9 cellular contexts compared by ENCODE assay signal in genomic region chr13:110309159-110309476, GRCh38. TPM values are rescaled to one million over a fixed set of nuclear protein-coding genes. Genes with fewer than 3 reads are reported as not detected.
DNase-seq lines count a peak whose midpoint lies in the region; ATAC-seq and TF ChIP-seq lines count a peak whose summit lies in the region.
"Had no signal": no experiment of that assay in that cellular context is flagged by ENCODE, and none has a peak within 500 bp of the region (broad histone marks: within the 10 kb centered on the region; RNA-seq: fewer than 3 reads in every experiment).

No MANE protein-coding gene starts in this region.

- intact Hi-C loops in heart right ventricle (cut with DNase I) = loop anchor here in 9 of 10 donors (2.0 to 10.0 kb wide), 11 partner anchors 37 to 403 kb away; partner anchors contain the start of gene ING1 (in 1 of the 9)
- intact Hi-C loops in left ventricle myocardium superior (cut with micrococcal nuclease) = loop anchor here (10.0 kb wide), 2 partner anchors 74 to 106 kb away; no protein-coding TSS in a partner anchor
- intact Hi-C loops in ovary (cut with DNase I) = loop anchor here (5.0 to 10.0 kb wide), 6 partner anchors 54 to 106 kb away; no protein-coding TSS in a partner anchor

- H3K4me3 ChIP-seq in heart right ventricle (peak overlapping the region; percentile 81 to 98 (median 96)), right atrium auricular region (peak overlapping the region; percentile 90 to 96), ovary (peak overlapping the region; percentile 85)

- ATAC-seq in heart right ventricle (no peak), left ventricle myocardium superior (no peak), GM19035 (IDR thresholded peaks at IDR 0.05; ENCODE audit: unreplicated experiment) (no peak), GM18868 (IDR thresholded peaks at IDR 0.05; ENCODE audit: unreplicated experiment) (no peak)

- H3K36me3 ChIP-seq in heart right ventricle (peaks cover 0 to 37% (median 0%) of the 10 kb centered on the region in 9 donors), right atrium auricular region (peaks cover 9% of the 10 kb centered on the region), ovary (no peaks in the 10 kb centered on the region)

- H3K9me3 ChIP-seq in heart right ventricle = no peaks in the 10 kb centered on the region
- no peaks in the 10 kb centered on the region for H3K9me3 ChIP-seq in right atrium auricular region
- no peaks in the 10 kb centered on the region for H3K9me3 ChIP-seq in ovary

- TF ChIP-seq CTCF in heart right ventricle (IDR thresholded peaks at IDR 0.05) = no peak
- no peak for TF ChIP-seq CTCF in right atrium auricular region (IDR thresholded peaks at IDR 0.05)
- no peak for TF ChIP-seq CTCF in ovary (IDR thresholded peaks at IDR 0.05)

- H3K27ac ChIP-seq in heart right ventricle (peak overlapping the region; percentile 95 to 99 (median 97)), right atrium auricular region (peak overlapping the region; percentile 97 to 99), ovary (peak overlapping the region; percentile 38 to 93)

- DNase-seq in heart right ventricle = no peak
- no peak for DNase-seq in left ventricle myocardium superior
- peak; percentile 55 for DNase-seq in right atrium auricular region (ENCODE audit: low spot score)
- no peak for DNase-seq in ovary
- no peak for DNase-seq in NCI-H1417 (lab: John Stamatoyannopoulos, UW)
- no peak for DNase-seq in HuH-7 (ENCODE audit: low spot score)
- DNase-seq: effector CD8-positive, alpha-beta T cell had no signal

- H3K4me1 ChIP-seq in heart right ventricle = peaks cover 25 to 71% (median 67%) of the 10 kb centered on the region in 9 donors
- H3K4me1 ChIP-seq in right atrium auricular region = peaks cover 0 to 61% of the 10 kb centered on the region in 2 donors
- H3K4me1 ChIP-seq in ovary (ENCODE audit: insufficient read depth) = peaks cover 26% of the 10 kb centered on the region

- TF ChIP-seq EP300 in ovary (IDR thresholded peaks at IDR 0.05) = no peak

- WGBS in heart right ventricle, 2 donors = 18 to 24% methylated on average over 7 of the region's 7 CpGs
- 25 to 36% (median 31%) methylated on average over 7 of the region's 7 CpGs for WGBS in ovary, 3 donors

- peaks cover 0 to 80% (median 0%) of the 10 kb centered on the region in 7 donors for H3K27me3 ChIP-seq in heart right ventricle
- H3K27me3 ChIP-seq in right atrium auricular region = no peaks in the 10 kb centered on the region
- H3K27me3 ChIP-seq in ovary = no peaks in the 10 kb centered on the region

- no peak for TF ChIP-seq POLR2A in ovary (IDR thresholded peaks at IDR 0.05)

RNA-seq across cellular contexts. Expression of gene COL4A2, which starts 2.0 kb away (rescaled TPM):
- total RNA-seq in heart right ventricle (100 to 1,000 TPM in 7 of 10 donors, 10 to 100 TPM in 3; 81.7 to 301 (median 128) TPM), left ventricle myocardium superior (126 TPM), right atrium auricular region (100 to 1,000 TPM; 141 to 153 TPM), ovary (100 to 1,000 TPM in 5 of 7 donors, 10 to 100 TPM in 2; 59.5 to 171 (median 120) TPM)
- polyA plus RNA-seq in heart right ventricle (100 to 1,000 TPM; 111 to 265 TPM), ovary (100 to 1,000 TPM; 136 to 164 TPM)

RNA-seq across cellular contexts. Expression of gene COL4A1, which starts 2.2 kb away (rescaled TPM):
- total RNA-seq in heart right ventricle = 100 to 1,000 TPM in 7 of 10 donors, 10 to 100 TPM in 3; 96.3 to 342 (median 147) TPM
- 100 to 1,000 TPM in 1 of 2 donors, 10 to 100 TPM in 1; 83.3 to 234 TPM for polyA plus RNA-seq in heart right ventricle
- total RNA-seq in left ventricle myocardium superior = 119 TPM
- 100 to 1,000 TPM; 140 to 201 TPM for total RNA-seq in right atrium auricular region
- total RNA-seq in ovary = 100 to 1,000 TPM in 3 of 7 donors, 10 to 100 TPM in 4; 42.3 to 106 (median 73.2) TPM
- 100 to 1,000 TPM in 1 of 2 donors, 10 to 100 TPM in 1; 87.5 to 421 TPM for polyA plus RNA-seq in ovary
